8 cellular contexts compared by ENCODE assay signal in the genomic region with DNA sequence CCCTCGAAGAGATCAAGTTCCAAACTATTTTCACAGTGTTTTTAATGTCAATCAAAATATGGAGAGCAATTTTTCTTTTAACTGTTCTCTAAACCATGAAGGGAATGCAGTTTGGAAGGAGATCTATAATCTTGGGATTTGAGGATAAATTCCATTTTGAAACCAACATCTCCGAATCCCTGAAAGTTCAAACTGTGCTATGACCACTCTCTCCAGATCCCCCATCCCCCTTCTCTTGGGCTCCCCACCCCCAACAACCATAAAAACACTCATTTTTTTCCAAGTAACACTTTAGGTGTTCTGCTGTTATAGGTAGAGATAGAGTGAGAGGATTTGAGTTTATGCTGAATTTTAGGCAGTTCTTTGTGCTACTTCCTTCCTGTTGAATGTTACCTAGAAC. TPM values are rescaled to one million over a fixed set of nuclear protein-coding genes. Genes with fewer than 3 reads are reported as not detected.
A peak's percentile ranks its signal among the peaks of the same experiment; 100 is the strongest.
DNase-seq lines count a peak whose midpoint lies in the region; ATAC-seq and TF ChIP-seq lines count a peak whose summit lies in the region.
"Had no signal": no experiment of that assay in that cellular context is flagged by ENCODE, and none has a peak within 500 bp of the region (broad histone marks: within the 10 kb centered on the region; RNA-seq: fewer than 3 reads in every experiment).

No MANE protein-coding gene starts in this region.

- H2AFZ ChIP-seq in PC-9: no peak overlapping the region

- TF ChIP-seq CTCF in PC-9 (conservative IDR thresholded peaks at IDR 0.05) (no peak), transverse colon (IDR thresholded peaks at IDR 0.05) (no peak)
- no peak for TF ChIP-seq CTCF in CD8-positive, alpha-beta T cell (IDR thresholded peaks at IDR 0.05)

- H3K4me1 Mint-ChIP-seq in natural killer cell treated with Interleukin-12 subunit alpha and Interleukin-12 subunit beta and Interleukin-15 and Interleukin-18, amount 100 ng/mL, for 72 hours (ENCODE audit: low read depth in 2 of 2): no peaks in the 10 kb centered on the region
- no peaks in the 10 kb centered on the region for H3K4me1 Mint-ChIP-seq in CD8-positive, alpha-beta T cell (ENCODE audit: low read depth)

- no peaks in the 10 kb centered on the region for H3K27me3 ChIP-seq in PC-9 (ENCODE audit: insufficient read depth, low read depth)
- no peaks in the 10 kb centered on the region for H3K27me3 ChIP-seq in ectodermal cell (ENCODE audit: control insufficient read depth, insufficient read depth, low read length, poor library complexity, severe bottlenecking)
- no peaks in the 10 kb centered on the region for H3K27me3 ChIP-seq in mucosa of rectum (ENCODE audit: control insufficient read depth in 2 of 2, insufficient read depth in 2 of 2, low read length in 2 of 2)
- H3K27me3 ChIP-seq in transverse colon: no peaks in the 10 kb centered on the region
- no peaks in the 10 kb centered on the region for H3K27me3 ChIP-seq in CD8-positive, alpha-beta T cell (ENCODE audit: insufficient read depth, low read length)

- H3K36me3 ChIP-seq in PC-9 (ENCODE audit: low read depth) (no peaks in the 10 kb centered on the region), ectodermal cell (ENCODE audit: control insufficient read depth, insufficient read depth, low read length) (no peaks in the 10 kb centered on the region), mucosa of rectum (ENCODE audit: control insufficient read depth in 2 of 2, insufficient read depth in 2 of 2, low read length in 2 of 2) (no peaks in the 10 kb centered on the region), transverse colon (no peaks in the 10 kb centered on the region)
- H3K36me3 ChIP-seq in CD8-positive, alpha-beta T cell (ENCODE audit: insufficient read depth, low read length): no peaks in the 10 kb centered on the region

- BruUV-seq in PC-9 (replicated peaks; lab: Mats Ljungman, UMichigan): no TSS peak

- TF ChIP-seq POLR2A in transverse colon (IDR thresholded peaks at IDR 0.05): no peak

- no peak for ATAC-seq in natural killer cell treated with Interleukin-12 subunit alpha and Interleukin-12 subunit beta and Interleukin-15 and Interleukin-18, amount 100 ng/mL, for 72 hours
- ATAC-seq in GM18873 (IDR thresholded peaks at IDR 0.05; ENCODE audit: low FRiP score, unreplicated experiment): no peak
- ATAC-seq in CD8-positive, alpha-beta T cell: no peak

- H3K79me2 ChIP-seq in PC-9 (ENCODE audit: low read depth): no peaks in the 10 kb centered on the region

- CTCF ChIA-PET in PC-9 (lab: Charles Lee): no interaction called here
- CTCF ChIA-PET in CD8-positive, alpha-beta T cell (lab: Charles Lee): interaction anchor here (1.0 kb wide), 1 partner anchor 35 kb away, joined by 3 read pairs; no protein-coding TSS in a partner anchor

- H3K4me3 Mint-ChIP-seq in natural killer cell treated with Interleukin-12 subunit alpha and Interleukin-12 subunit beta and Interleukin-15 and Interleukin-18, amount 100 ng/mL, for 72 hours: no peak overlapping the region
- H3K4me3 Mint-ChIP-seq in CD8-positive, alpha-beta T cell: no peak overlapping the region
- H3K4me3 Mint-ChIP-seq: stimulated activated naive CD8-positive, alpha-beta T cell treated with anti-CD3 and anti-CD28 coated beads, Interleukin-15, Interleukin-2, amounts not matched to agents 100 ng/mL and 50 ng/mL, for 24 hours had no signal

- no peaks in the 10 kb centered on the region for H4K20me1 ChIP-seq in PC-9 (ENCODE audit: insufficient read depth)

- H3K9me2 ChIP-seq in PC-9 (ENCODE audit: insufficient read depth): no peaks in the 10 kb centered on the region

- no peak overlapping the region for H3K27ac Mint-ChIP-seq in natural killer cell treated with Interleukin-12 subunit alpha and Interleukin-12 subunit beta and Interleukin-15 and Interleukin-18, amount 100 ng/mL, for 72 hours
- no peak overlapping the region for H3K27ac Mint-ChIP-seq in CD8-positive, alpha-beta T cell
- H3K27ac Mint-ChIP-seq: stimulated activated naive CD8-positive, alpha-beta T cell treated with anti-CD3 and anti-CD28 coated beads, Interleukin-15, Interleukin-2, amounts not matched to agents 100 ng/mL and 50 ng/mL, for 24 hours had no signal

- POLR2A ChIA-PET in PC-9 (lab: Charles Lee; ENCODE audit: unreplicated experiment): interaction anchor here (0.6 kb wide), 1 partner anchor 10 kb away, joined by 3 read pairs; no protein-coding TSS in a partner anchor
- POLR2A ChIA-PET in CD8-positive, alpha-beta T cell (lab: Charles Lee): no interaction called here

- H3K27ac ChIP-seq in PC-9 (no peak overlapping the region), ectodermal cell (ENCODE audit: insufficient read depth, low read depth, low read length, poor library complexity, severe bottlenecking) (no peak overlapping the region), mucosa of rectum (ENCODE audit: low read depth in 2 of 2, low read length in 2 of 2) (peak overlapping the region; percentile 75 to 78), transverse colon (peak overlapping the region; percentile 84 to 91 (median 87))
- no peak overlapping the region for H3K27ac ChIP-seq in CD8-positive, alpha-beta T cell (ENCODE audit: low read depth, low read length)

- TF ChIP-seq EP300 in transverse colon (IDR thresholded peaks at IDR 0.05; ENCODE audit: low read depth): no peak

- no peaks in the 10 kb centered on the region for H3K36me3 Mint-ChIP-seq in natural killer cell treated with Interleukin-12 subunit alpha and Interleukin-12 subunit beta and Interleukin-15 and Interleukin-18, amount 100 ng/mL, for 72 hours
- H3K36me3 Mint-ChIP-seq in CD8-positive, alpha-beta T cell: no peaks in the 10 kb centered on the region

- no peak overlapping the region for H3K9ac ChIP-seq in mucosa of rectum (ENCODE audit: low read depth in 1 of 2, low read length in 2 of 2)

- H3K9me3 ChIP-seq in PC-9 (ENCODE audit: insufficient read depth, low read depth): no peaks in the 10 kb centered on the region
- no peaks in the 10 kb centered on the region for H3K9me3 ChIP-seq in ectodermal cell (ENCODE audit: control insufficient read depth, low read length)
- H3K9me3 ChIP-seq in mucosa of rectum (ENCODE audit: control insufficient read depth in 2 of 2, low read length in 2 of 2): no peaks in the 10 kb centered on the region
- no peaks in the 10 kb centered on the region for H3K9me3 ChIP-seq in transverse colon
- no peaks in the 10 kb centered on the region for H3K9me3 ChIP-seq in CD8-positive, alpha-beta T cell (ENCODE audit: low read length)

- peak overlapping the region; percentile 81 for H3K4me2 ChIP-seq in PC-9

- H3K4me3 ChIP-seq in PC-9 (no peak overlapping the region), ectodermal cell (ENCODE audit: insufficient read depth, low read depth, low read length) (peak overlapping the region; percentile 53), mucosa of rectum (ENCODE audit: low read length in 2 of 2) (peak overlapping the region; percentile 59 to 77), transverse colon (peak overlapping the region; percentile 12 to 58 (median 40))
- H3K4me3 ChIP-seq in CD8-positive, alpha-beta T cell (ENCODE audit: low read depth, low read length): no peak overlapping the region

- peaks cover 33% of the 10 kb centered on the region for H3K4me1 ChIP-seq in PC-9 (replicated peaks; ENCODE audit: insufficient read depth)
- peaks cover 14% of the 10 kb centered on the region for H3K4me1 ChIP-seq in ectodermal cell (ENCODE audit: control insufficient read depth, insufficient read depth, low read length)
- H3K4me1 ChIP-seq in mucosa of rectum (ENCODE audit: control insufficient read depth in 2 of 2, insufficient read depth in 2 of 2, low read length in 2 of 2): peaks cover 0 to 6% of the 10 kb centered on the region in 2 donors
- peaks cover 0 to 20% (median 9%) of the 10 kb centered on the region in 4 donors for H3K4me1 ChIP-seq in transverse colon
- H3K4me1 ChIP-seq in CD8-positive, alpha-beta T cell (ENCODE audit: insufficient read depth, low read length): no peaks in the 10 kb centered on the region

- H3F3A ChIP-seq in PC-9 (ENCODE audit: insufficient read depth, low read depth): peaks cover 17% of the 10 kb centered on the region; the same call in 1 of the 2 replicates

- intact Hi-C loops in PC-9 (cut with micrococcal nuclease; ENCODE audit: unreplicated experiment) (loop anchor here (5.0 kb wide), 1 partner anchor 161 kb away; no protein-coding TSS in a partner anchor), transverse colon (cut with DNase I; ENCODE audit: low total_unique reads) (loop anchor here (10.0 kb wide), 1 partner anchor 174 kb away; no protein-coding TSS in a partner anchor)
- intact Hi-C loops in CD8-positive, alpha-beta T cell (cut with DNase I, micrococcal nuclease): no loop called here

- 36 to 80% methylated on average over 1 to 2 of the region's 2 CpGs for whole genome bisulfite sequencing in ectodermal cell, 2 experiments
- WGBS in transverse colon (ENCODE audit: low coverage in 1 of 2), 2 donors: 47 to 65% methylated on average over 2 of the region's 2 CpGs

- DNase-seq in PC-9 (no peak), transverse colon (no peak)
- DNase-seq in natural killer cell treated with Interleukin-12 subunit alpha and Interleukin-12 subunit beta and Interleukin-15 and Interleukin-18, amount 100 ng/mL, for 72 hours (ENCODE audit: low spot score): no peak
- no peak for DNase-seq in CD8-positive, alpha-beta T cell

- H3K9me3 Mint-ChIP-seq in natural killer cell treated with Interleukin-12 subunit alpha and Interleukin-12 subunit beta and Interleukin-15 and Interleukin-18, amount 100 ng/mL, for 72 hours: no peaks in the 10 kb centered on the region
- H3K9me3 Mint-ChIP-seq in CD8-positive, alpha-beta T cell: no peaks in the 10 kb centered on the region
- H3K9me3 Mint-ChIP-seq: stimulated activated naive CD8-positive, alpha-beta T cell treated with anti-CD3 and anti-CD28 coated beads, Interleukin-15, Interleukin-2, amounts not matched to agents 100 ng/mL and 50 ng/mL, for 24 hours had no signal

- H3K27me3 Mint-ChIP-seq in natural killer cell treated with Interleukin-12 subunit alpha and Interleukin-12 subunit beta and Interleukin-15 and Interleukin-18, amount 100 ng/mL, for 72 hours: peaks cover 11 to 34% of the 10 kb centered on the region in 2 donors
- H3K27me3 Mint-ChIP-seq in CD8-positive, alpha-beta T cell (ENCODE audit: low read depth): peaks cover 24% of the 10 kb centered on the region

- in situ Hi-C loops in transverse colon (cut with MboI; ENCODE audit: low pct_ligation_motif_present in 1 of 4, low pct_unique_long_range_greater_than_20kb in 1 of 4, low sequenced_read_pairs in 3 of 4): no loop called here

RNA-seq across cellular contexts. Expression of gene CALD1, which starts 1.7 kb away (rescaled TPM):
- total RNA-seq in PC-9 (2021) (84.4 and 97.5 TPM in 2 replicates), transverse colon (100 to 1,000 TPM; 162 to 401 (median 226) TPM)
- polyA plus RNA-seq in ectodermal cell (2013, experiment 1 of 4): 181 TPM
- 177 TPM for polyA plus RNA-seq in ectodermal cell (2013, experiment 2 of 4)
- 138 TPM for polyA plus RNA-seq in ectodermal cell (2013, experiment 3 of 4)
- polyA plus RNA-seq in ectodermal cell (2013, experiment 4 of 4): 152 TPM
- total RNA-seq in natural killer cell treated with Interleukin-12 subunit alpha and Interleukin-12 subunit beta and Interleukin-15 and Interleukin-18, amount 100 ng/mL, for 72 hours: under 1 TPM; 0.11 to 0.40 TPM
- total RNA-seq in CD8-positive, alpha-beta T cell: not detected

Comparison
In these comparisons a context has a peak if more than half of its experiments do, and no peak if none do; other contexts are left out.
1. H3K27ac ChIP-seq: peak in mucosa of rectum (2 of 2) and transverse colon (4 of 4); none in PC-9 (single experiment), ectodermal cell (single experiment) and CD8-positive, alpha-beta T cell (single experiment).
2. H3K4me3 ChIP-seq: peak in ectodermal cell (single experiment), mucosa of rectum (2 of 2) and transverse colon (4 of 4); none in PC-9 (single experiment) and CD8-positive, alpha-beta T cell (single experiment).
3. RNA of gene CALD1, which starts 1.7 kb away (total RNA-seq): 162 to 401 TPM in transverse colon and 84.4 to 97.5 TPM in PC-9; 0.11 to 0.40 TPM in natural killer cell treated with Interleukin-12 subunit alpha and Interleukin-12 subunit beta and Interleukin-15 and Interleukin-18, amount 100 ng/mL, for 72 hours and not detected in CD8-positive, alpha-beta T cell; every median in the first group is over 10 times any median in the second.
4. intact Hi-C loops: an anchor here in PC-9 (5.0 kb wide) and transverse colon (10.0 kb wide); none called in CD8-positive, alpha-beta T cell.